Comparison of ENCODE assay signal across 1 cellular context in the genomic region with DNA sequence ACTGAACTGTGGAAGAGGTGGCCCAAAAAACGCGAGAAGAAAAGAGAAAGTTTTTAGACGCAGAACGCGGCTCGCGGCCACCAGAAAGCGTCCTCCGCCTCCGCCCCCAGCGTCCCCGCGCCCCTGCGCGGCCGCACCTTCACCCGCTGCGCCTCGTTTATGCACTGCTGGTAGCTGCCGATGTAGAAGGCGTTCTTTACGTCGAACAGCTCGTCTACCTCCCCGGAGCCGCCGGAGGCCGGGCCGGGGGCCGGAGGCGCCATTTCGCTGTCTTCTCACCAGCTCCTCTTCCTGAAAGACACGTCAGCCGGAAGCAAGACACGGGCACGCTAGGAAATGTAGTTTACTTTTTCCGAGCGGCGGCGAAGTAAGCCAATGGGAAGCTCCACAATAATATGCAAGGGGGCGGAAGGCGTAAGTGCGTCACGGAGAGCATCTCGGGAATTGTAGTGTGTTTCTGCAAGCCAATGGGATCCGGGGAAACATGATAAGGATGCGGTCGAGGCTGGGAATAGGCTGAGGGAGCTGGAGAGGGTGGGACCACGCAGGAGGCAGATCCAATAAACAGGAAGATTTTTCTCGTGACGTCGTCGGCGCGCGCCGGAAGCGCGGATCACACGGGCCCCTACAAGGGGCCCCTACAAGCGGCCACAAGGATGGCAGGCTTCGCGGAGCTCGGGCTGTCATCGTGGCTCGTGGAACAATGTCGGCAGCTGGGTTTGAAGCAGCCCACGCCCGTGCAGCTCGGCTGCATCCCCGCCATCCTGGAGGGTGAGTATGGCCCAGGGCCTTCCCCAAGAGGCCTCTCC.
TF ChIP-seq lines count a peak whose summit lies in the region.

A gene (minus strand): TSS at position 302 of the 809 bp plus-strand sequence. CDS start 39 bp downstream, at position 263.
A gene with protein sequence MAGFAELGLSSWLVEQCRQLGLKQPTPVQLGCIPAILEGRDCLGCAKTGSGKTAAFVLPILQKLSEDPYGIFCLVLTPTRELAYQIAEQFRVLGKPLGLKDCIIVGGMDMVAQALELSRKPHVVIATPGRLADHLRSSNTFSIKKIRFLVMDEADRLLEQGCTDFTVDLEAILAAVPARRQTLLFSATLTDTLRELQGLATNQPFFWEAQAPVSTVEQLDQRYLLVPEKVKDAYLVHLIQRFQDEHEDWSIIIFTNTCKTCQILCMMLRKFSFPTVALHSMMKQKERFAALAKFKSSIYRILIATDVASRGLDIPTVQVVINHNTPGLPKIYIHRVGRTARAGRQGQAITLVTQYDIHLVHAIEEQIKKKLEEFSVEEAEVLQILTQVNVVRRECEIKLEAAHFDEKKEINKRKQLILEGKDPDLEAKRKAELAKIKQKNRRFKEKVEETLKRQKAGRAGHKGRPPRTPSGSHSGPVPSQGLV (plus strand): TSS at position 630 of the 809 bp plus-strand sequence. CDS start 27 bp downstream, at position 657.

TF ChIP-seq in K562, 482 proteins besides CTCF, POLR2A, EP300 and RAD21 (continued from another document and continues in another):
- TF ChIP-seq, protein P1, sequence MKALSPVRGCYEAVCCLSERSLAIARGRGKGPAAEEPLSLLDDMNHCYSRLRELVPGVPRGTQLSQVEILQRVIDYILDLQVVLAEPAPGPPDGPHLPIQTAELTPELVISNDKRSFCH (CRISPR knock-in tag; IDR thresholded peaks at IDR 0.05) = no peak
- TF ChIP-seq, protein P1 (tag; IDR thresholded peaks at IDR 0.05) = no peak
- TF ChIP-seq MTA3 (IDR thresholded peaks at IDR 0.05; ENCODE audit: borderline replicate concordance) = 0 out of 2 replicates have a peak, but pooled peaks have one; percentile 65
- TF ChIP-seq KDM2B (CRISPR knock-in tag; IDR thresholded peaks at IDR 0.05) = no peak
- TF ChIP-seq XRCC3 (IDR thresholded peaks at IDR 0.05) = no peak
- no peak for TF ChIP-seq MYNN (IDR thresholded peaks at IDR 0.05)
- no peak for TF ChIP-seq MYNN (CRISPR knock-in tag; IDR thresholded peaks at IDR 0.05)
- 0 out of 2 replicates have a peak, but pooled peaks have one; percentile 78 for TF ChIP-seq KLF1 (tag; IDR thresholded peaks at IDR 0.05)
- TF ChIP-seq, protein P2, sequence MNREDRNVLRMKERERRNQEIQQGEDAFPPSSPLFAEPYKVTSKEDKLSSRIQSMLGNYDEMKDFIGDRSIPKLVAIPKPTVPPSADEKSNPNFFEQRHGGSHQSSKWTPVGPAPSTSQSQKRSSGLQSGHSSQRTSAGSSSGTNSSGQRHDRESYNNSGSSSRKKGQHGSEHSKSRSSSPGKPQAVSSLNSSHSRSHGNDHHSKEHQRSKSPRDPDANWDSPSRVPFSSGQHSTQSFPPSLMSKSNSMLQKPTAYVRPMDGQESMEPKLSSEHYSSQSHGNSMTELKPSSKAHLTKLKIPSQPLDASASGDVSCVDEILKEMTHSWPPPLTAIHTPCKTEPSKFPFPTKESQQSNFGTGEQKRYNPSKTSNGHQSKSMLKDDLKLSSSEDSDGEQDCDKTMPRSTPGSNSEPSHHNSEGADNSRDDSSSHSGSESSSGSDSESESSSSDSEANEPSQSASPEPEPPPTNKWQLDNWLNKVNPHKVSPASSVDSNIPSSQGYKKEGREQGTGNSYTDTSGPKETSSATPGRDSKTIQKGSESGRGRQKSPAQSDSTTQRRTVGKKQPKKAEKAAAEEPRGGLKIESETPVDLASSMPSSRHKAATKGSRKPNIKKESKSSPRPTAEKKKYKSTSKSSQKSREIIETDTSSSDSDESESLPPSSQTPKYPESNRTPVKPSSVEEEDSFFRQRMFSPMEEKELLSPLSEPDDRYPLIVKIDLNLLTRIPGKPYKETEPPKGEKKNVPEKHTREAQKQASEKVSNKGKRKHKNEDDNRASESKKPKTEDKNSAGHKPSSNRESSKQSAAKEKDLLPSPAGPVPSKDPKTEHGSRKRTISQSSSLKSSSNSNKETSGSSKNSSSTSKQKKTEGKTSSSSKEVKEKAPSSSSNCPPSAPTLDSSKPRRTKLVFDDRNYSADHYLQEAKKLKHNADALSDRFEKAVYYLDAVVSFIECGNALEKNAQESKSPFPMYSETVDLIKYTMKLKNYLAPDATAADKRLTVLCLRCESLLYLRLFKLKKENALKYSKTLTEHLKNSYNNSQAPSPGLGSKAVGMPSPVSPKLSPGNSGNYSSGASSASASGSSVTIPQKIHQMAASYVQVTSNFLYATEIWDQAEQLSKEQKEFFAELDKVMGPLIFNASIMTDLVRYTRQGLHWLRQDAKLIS (CRISPR knock-in tag; IDR thresholded peaks at IDR 0.05) = 0 out of 2 replicates have a peak, but pooled peaks have one; percentile 70
- TF ChIP-seq ZNF695 (CRISPR knock-in tag; IDR thresholded peaks at IDR 0.05) = no peak
- TF ChIP-seq SNRNP70 (optimal IDR thresholded peaks at IDR 0.05; ENCODE audit: low read depth, low read length) = no peak
- no peak for TF ChIP-seq NCOA4 (IDR thresholded peaks at IDR 0.05; ENCODE audit: partially characterized antibody)
- peak; percentile 98 for TF ChIP-seq EP400 (IDR thresholded peaks at IDR 0.05)
- TF ChIP-seq, protein P3, sequence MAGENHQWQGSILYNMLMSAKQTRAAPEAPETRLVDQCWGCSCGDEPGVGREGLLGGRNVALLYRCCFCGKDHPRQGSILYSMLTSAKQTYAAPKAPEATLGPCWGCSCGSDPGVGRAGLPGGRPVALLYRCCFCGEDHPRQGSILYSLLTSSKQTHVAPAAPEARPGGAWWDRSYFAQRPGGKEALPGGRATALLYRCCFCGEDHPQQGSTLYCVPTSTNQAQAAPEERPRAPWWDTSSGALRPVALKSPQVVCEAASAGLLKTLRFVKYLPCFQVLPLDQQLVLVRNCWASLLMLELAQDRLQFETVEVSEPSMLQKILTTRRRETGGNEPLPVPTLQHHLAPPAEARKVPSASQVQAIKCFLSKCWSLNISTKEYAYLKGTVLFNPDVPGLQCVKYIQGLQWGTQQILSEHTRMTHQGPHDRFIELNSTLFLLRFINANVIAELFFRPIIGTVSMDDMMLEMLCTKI (IDR thresholded peaks at IDR 0.05; ENCODE audit: partially characterized antibody) = no peak
- TF ChIP-seq, protein P4, sequence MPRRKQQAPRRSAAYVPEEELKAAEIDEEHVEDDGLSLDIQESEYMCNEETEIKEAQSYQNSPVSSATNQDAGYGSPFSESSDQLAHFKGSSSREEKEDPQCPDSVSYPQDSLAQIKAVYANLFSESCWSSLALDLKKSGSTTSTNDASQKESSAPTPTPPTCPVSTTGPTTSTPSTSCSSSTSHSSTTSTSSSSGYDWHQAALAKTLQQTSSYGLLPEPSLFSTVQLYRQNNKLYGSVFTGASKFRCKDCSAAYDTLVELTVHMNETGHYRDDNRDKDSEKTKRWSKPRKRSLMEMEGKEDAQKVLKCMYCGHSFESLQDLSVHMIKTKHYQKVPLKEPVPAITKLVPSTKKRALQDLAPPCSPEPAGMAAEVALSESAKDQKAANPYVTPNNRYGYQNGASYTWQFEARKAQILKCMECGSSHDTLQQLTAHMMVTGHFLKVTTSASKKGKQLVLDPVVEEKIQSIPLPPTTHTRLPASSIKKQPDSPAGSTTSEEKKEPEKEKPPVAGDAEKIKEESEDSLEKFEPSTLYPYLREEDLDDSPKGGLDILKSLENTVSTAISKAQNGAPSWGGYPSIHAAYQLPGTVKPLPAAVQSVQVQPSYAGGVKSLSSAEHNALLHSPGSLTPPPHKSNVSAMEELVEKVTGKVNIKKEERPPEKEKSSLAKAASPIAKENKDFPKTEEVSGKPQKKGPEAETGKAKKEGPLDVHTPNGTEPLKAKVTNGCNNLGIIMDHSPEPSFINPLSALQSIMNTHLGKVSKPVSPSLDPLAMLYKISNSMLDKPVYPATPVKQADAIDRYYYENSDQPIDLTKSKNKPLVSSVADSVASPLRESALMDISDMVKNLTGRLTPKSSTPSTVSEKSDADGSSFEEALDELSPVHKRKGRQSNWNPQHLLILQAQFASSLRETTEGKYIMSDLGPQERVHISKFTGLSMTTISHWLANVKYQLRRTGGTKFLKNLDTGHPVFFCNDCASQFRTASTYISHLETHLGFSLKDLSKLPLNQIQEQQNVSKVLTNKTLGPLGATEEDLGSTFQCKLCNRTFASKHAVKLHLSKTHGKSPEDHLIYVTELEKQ (CRISPR knock-in tag; IDR thresholded peaks at IDR 0.05) = no peak
- TF ChIP-seq FOXP1 (CRISPR knock-in tag; IDR thresholded peaks at IDR 0.05) = no peak
- TF ChIP-seq, protein P5, sequence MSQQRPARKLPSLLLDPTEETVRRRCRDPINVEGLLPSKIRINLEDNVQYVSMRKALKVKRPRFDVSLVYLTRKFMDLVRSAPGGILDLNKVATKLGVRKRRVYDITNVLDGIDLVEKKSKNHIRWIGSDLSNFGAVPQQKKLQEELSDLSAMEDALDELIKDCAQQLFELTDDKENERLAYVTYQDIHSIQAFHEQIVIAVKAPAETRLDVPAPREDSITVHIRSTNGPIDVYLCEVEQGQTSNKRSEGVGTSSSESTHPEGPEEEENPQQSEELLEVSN (IDR thresholded peaks at IDR 0.05; ENCODE audit: borderline replicate concordance in 1 of 2, extremely low read depth in 1 of 2, insufficient read depth in 1 of 2, insufficient read length in 1 of 2, low read depth in 1 of 2, low read length in 1 of 2, poor library complexity in 1 of 2, severe bottlenecking in 1 of 2) = no peak
- no peak for TF ChIP-seq SMARCB1 (IDR thresholded peaks at IDR 0.05; ENCODE audit: insufficient read length, low read depth)
- no peak for TF ChIP-seq TCF3 (CRISPR knock-in tag; IDR thresholded peaks at IDR 0.05)
- no peak for TF ChIP-seq U2AF2 (optimal IDR thresholded peaks at IDR 0.05; ENCODE audit: low read depth, low read length)
- no peak for TF ChIP-seq ZNF445 (CRISPR knock-in tag; IDR thresholded peaks at IDR 0.05; ENCODE audit: low read depth)
- no peak for TF ChIP-seq TFAM (CRISPR knock-in tag; conservative IDR thresholded peaks at IDR 0.05)
- TF ChIP-seq SP1 (CRISPR knock-in tag; IDR thresholded peaks at IDR 0.05) = peak; percentile 87
- TF ChIP-seq SMAD3 (CRISPR knock-in tag; conservative IDR thresholded peaks at IDR 0.05) = no peak
- peak; percentile 37; the same call in 1 of the 2 replicates for TF ChIP-seq LCOR (CRISPR knock-in tag; IDR thresholded peaks at IDR 0.05)
- TF ChIP-seq MTA1 (IDR thresholded peaks at IDR 0.05; ENCODE audit: borderline replicate concordance) = peak; percentile 99
- TF ChIP-seq, protein P6, sequence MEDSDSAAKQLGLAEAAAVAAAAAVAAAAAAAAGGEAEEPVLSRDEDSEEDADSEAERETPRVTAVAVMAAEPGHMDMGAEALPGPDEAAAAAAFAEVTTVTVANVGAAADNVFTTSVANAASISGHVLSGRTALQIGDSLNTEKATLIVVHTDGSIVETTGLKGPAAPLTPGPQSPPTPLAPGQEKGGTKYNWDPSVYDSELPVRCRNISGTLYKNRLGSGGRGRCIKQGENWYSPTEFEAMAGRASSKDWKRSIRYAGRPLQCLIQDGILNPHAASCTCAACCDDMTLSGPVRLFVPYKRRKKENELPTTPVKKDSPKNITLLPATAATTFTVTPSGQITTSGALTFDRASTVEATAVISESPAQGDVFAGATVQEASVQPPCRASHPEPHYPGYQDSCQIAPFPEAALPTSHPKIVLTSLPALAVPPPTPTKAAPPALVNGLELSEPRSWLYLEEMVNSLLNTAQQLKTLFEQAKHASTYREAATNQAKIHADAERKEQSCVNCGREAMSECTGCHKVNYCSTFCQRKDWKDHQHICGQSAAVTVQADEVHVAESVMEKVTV (CRISPR knock-in tag; IDR thresholded peaks at IDR 0.05) = no peak
- no peak for TF ChIP-seq ZNF133 (CRISPR knock-in tag; IDR thresholded peaks at IDR 0.05)
- no peak for TF ChIP-seq U2AF1 (optimal IDR thresholded peaks at IDR 0.05; ENCODE audit: low read depth, low read length)
- no peak for TF ChIP-seq SMARCE1 (IDR thresholded peaks at IDR 0.05)
- TF ChIP-seq ZNF146 (CRISPR knock-in tag; IDR thresholded peaks at IDR 0.05; ENCODE audit: unreplicated experiment) = no peak
- TF ChIP-seq POLR2G (IDR thresholded peaks at IDR 0.05; ENCODE audit: low read depth, low read length) = peak; percentile 99
- TF ChIP-seq NELFE (IDR thresholded peaks at IDR 0.05; ENCODE audit: insufficient read depth, insufficient read length) = no peak
- no peak for TF ChIP-seq TCF7L2 (IDR thresholded peaks at IDR 0.05; ENCODE audit: low read depth, low read length)
- TF ChIP-seq XRCC4 (IDR thresholded peaks at IDR 0.05; ENCODE audit: extremely low read depth, insufficient read depth, insufficient read length) = no peak
- TF ChIP-seq, protein P7, sequence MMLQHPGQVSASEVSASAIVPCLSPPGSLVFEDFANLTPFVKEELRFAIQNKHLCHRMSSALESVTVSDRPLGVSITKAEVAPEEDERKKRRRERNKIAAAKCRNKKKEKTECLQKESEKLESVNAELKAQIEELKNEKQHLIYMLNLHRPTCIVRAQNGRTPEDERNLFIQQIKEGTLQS (IDR thresholded peaks at IDR 0.05) = peak; percentile 67; the same call in 1 of the 2 replicates
- TF ChIP-seq, protein P7 (CRISPR knock-in tag; conservative IDR thresholded peaks at IDR 0.05) = peak; percentile 71; the same call in 1 of the 2 replicates
- no peak for TF ChIP-seq STAG1 (CRISPR knock-in tag; IDR thresholded peaks at IDR 0.05; ENCODE audit: borderline replicate concordance)
- TF ChIP-seq ZNF696 (CRISPR knock-in tag; conservative IDR thresholded peaks at IDR 0.05) = no peak
- TF ChIP-seq ZNF253 (CRISPR knock-in tag; conservative IDR thresholded peaks at IDR 0.05) = no peak
- TF ChIP-seq, protein P8, sequence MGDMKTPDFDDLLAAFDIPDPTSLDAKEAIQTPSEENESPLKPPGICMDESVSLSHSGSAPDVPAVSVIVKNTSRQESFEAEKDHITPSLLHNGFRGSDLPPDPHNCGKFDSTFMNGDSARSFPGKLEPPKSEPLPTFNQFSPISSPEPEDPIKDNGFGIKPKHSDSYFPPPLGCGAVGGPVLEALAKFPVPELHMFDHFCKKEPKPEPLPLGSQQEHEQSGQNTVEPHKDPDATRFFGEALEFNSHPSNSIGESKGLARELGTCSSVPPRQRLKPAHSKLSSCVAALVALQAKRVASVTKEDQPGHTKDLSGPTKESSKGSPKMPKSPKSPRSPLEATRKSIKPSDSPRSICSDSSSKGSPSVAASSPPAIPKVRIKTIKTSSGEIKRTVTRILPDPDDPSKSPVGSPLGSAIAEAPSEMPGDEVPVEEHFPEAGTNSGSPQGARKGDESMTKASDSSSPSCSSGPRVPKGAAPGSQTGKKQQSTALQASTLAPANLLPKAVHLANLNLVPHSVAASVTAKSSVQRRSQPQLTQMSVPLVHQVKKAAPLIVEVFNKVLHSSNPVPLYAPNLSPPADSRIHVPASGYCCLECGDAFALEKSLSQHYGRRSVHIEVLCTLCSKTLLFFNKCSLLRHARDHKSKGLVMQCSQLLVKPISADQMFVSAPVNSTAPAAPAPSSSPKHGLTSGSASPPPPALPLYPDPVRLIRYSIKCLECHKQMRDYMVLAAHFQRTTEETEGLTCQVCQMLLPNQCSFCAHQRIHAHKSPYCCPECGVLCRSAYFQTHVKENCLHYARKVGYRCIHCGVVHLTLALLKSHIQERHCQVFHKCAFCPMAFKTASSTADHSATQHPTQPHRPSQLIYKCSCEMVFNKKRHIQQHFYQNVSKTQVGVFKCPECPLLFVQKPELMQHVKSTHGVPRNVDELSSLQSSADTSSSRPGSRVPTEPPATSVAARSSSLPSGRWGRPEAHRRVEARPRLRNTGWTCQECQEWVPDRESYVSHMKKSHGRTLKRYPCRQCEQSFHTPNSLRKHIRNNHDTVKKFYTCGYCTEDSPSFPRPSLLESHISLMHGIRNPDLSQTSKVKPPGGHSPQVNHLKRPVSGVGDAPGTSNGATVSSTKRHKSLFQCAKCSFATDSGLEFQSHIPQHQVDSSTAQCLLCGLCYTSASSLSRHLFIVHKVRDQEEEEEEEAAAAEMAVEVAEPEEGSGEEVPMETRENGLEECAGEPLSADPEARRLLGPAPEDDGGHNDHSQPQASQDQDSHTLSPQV (IDR thresholded peaks at IDR 0.05) = no peak
- 0 out of 2 replicates have a peak, but pooled peaks have one; percentile 5 for TF ChIP-seq BCL6 (CRISPR knock-in tag; IDR thresholded peaks at IDR 0.05)
